ENCODE assay signal across 1 cellular context in the genomic region with DNA sequence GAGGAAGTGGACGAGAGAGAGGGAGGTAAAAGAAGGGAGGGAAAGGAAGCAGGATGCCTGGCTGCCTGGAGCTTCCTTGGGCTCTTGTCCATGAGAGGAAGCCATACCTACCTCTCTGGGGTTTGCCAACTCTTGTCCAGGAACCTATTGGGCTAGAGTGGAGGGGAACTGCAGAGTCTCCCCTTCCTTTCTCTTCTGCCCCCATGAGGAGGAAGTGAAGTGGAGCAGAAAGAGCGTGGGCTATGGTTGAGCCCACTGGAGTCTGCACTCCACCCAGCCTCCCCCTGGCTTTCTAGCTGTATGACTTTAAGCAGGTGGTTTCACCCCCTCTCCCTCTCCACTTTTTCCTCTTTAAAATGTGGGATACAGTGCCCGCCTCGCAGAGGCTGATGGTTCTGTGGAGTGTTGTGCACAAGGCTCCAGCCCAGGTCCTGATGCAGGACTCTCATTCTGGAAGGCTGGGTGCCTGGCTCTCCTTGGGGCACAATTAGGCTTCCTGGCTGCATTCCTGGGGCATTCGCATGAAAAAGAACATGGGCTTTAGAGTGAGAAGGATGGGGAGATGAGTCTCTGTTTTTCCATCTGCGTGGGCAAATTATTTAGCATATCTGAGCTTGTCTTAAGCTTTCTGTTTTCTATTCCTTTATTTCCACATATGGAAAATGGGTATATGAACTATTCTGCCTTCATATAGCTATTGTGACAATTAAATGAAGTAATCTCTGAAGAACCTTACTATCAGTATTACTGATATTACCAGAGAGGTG.
TF ChIP-seq lines count a peak whose summit lies in the region.

No MANE protein-coding gene starts in this region.

TF ChIP-seq in HepG2, 621 proteins besides CTCF, POLR2A, EP300 and RAD21 (continues in another document):
- TF ChIP-seq PHB2 (IDR thresholded peaks at IDR 0.05; ENCODE audit: partially characterized antibody): no peak
- TF ChIP-seq MTA1 (CRISPR knock-in tag; IDR thresholded peaks at IDR 0.05; ENCODE audit: borderline replicate concordance): no peak
- no peak for TF ChIP-seq ZEB1 (IDR thresholded peaks at IDR 0.05; ENCODE audit: insufficient replicate concordance, low read depth)
- TF ChIP-seq ZBTB42 (CRISPR knock-in tag; IDR thresholded peaks at IDR 0.05): no peak
- TF ChIP-seq SETDB1 (CRISPR knock-in tag; IDR thresholded peaks at IDR 0.05; ENCODE audit: borderline replicate concordance): no peak
- peak; percentile 45; the same call in 1 of the 2 replicates for TF ChIP-seq ZNF773 (CRISPR knock-in tag; IDR thresholded peaks at IDR 0.05; ENCODE audit: borderline replicate concordance)
- TF ChIP-seq, protein P1, sequence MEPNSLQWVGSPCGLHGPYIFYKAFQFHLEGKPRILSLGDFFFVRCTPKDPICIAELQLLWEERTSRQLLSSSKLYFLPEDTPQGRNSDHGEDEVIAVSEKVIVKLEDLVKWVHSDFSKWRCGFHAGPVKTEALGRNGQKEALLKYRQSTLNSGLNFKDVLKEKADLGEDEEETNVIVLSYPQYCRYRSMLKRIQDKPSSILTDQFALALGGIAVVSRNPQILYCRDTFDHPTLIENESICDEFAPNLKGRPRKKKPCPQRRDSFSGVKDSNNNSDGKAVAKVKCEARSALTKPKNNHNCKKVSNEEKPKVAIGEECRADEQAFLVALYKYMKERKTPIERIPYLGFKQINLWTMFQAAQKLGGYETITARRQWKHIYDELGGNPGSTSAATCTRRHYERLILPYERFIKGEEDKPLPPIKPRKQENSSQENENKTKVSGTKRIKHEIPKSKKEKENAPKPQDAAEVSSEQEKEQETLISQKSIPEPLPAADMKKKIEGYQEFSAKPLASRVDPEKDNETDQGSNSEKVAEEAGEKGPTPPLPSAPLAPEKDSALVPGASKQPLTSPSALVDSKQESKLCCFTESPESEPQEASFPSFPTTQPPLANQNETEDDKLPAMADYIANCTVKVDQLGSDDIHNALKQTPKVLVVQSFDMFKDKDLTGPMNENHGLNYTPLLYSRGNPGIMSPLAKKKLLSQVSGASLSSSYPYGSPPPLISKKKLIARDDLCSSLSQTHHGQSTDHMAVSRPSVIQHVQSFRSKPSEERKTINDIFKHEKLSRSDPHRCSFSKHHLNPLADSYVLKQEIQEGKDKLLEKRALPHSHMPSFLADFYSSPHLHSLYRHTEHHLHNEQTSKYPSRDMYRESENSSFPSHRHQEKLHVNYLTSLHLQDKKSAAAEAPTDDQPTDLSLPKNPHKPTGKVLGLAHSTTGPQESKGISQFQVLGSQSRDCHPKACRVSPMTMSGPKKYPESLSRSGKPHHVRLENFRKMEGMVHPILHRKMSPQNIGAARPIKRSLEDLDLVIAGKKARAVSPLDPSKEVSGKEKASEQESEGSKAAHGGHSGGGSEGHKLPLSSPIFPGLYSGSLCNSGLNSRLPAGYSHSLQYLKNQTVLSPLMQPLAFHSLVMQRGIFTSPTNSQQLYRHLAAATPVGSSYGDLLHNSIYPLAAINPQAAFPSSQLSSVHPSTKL (CRISPR knock-in tag; IDR thresholded peaks at IDR 0.05): no peak
- TF ChIP-seq ATM (IDR thresholded peaks at IDR 0.05; ENCODE audit: borderline replicate concordance): no peak
- no peak for TF ChIP-seq MZF1 (CRISPR knock-in tag; IDR thresholded peaks at IDR 0.05; ENCODE audit: borderline replicate concordance)
- TF ChIP-seq, protein P2, sequence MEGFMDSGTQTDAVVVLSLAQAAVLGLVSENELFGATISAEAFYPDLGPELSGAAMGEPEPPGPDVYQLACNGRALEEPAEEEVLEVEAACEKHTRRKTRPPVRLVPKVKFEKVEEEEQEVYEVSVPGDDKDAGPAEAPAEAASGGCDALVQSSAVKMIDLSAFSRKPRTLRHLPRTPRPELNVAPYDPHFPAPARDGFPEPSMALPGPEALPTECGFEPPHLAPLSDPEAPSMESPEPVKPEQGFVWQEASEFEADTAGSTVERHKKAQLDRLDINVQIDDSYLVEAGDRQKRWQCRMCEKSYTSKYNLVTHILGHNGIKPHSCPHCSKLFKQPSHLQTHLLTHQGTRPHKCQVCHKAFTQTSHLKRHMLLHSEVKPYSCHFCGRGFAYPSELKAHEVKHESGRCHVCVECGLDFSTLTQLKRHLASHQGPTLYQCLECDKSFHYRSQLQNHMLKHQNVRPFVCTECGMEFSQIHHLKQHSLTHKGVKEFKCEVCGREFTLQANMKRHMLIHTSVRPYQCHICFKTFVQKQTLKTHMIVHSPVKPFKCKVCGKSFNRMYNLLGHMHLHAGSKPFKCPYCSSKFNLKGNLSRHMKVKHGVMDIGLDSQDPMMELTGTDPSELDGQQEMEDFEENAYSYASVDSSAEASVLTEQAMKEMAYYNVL (CRISPR knock-in tag; IDR thresholded peaks at IDR 0.05; ENCODE audit: borderline replicate concordance): peak; percentile 47; the same call in 1 of the 2 replicates
- no peak for TF ChIP-seq HNRNPLL (IDR thresholded peaks at IDR 0.05; ENCODE audit: low read depth, low read length, poor library complexity, severe bottlenecking)
- TF ChIP-seq CBX1 (IDR thresholded peaks at IDR 0.05; ENCODE audit: low read depth): no peak
- no peak for TF ChIP-seq HNRNPH1 (optimal IDR thresholded peaks at IDR 0.05; ENCODE audit: low read depth, low read length)
- TF ChIP-seq ZFP41 (CRISPR knock-in tag; IDR thresholded peaks at IDR 0.05; ENCODE audit: borderline replicate concordance): 0 out of 2 replicates have a peak, but pooled peaks have one; percentile 42
- TF ChIP-seq SIN3A (IDR thresholded peaks at IDR 0.05; ENCODE audit: borderline replicate concordance, low read depth, low read length): 0 out of 2 replicates have a peak, but pooled peaks have one; percentile 12
- TF ChIP-seq NRL (CRISPR knock-in tag; IDR thresholded peaks at IDR 0.05; ENCODE audit: borderline replicate concordance): no peak
- peak; percentile 37; the same call in 1 of the 2 replicates for TF ChIP-seq ZNF605 (CRISPR knock-in tag; IDR thresholded peaks at IDR 0.05)
- TF ChIP-seq MEIS1 (CRISPR knock-in tag; IDR thresholded peaks at IDR 0.05; ENCODE audit: borderline replicate concordance): no peak
- TF ChIP-seq THAP8 (CRISPR knock-in tag; IDR thresholded peaks at IDR 0.05; ENCODE audit: borderline replicate concordance): no peak
- TF ChIP-seq BRD4 (CRISPR knock-in tag; IDR thresholded peaks at IDR 0.05): 0 out of 2 replicates have a peak, but pooled peaks have one; percentile 33
- TF ChIP-seq ZSCAN30 (CRISPR knock-in tag; IDR thresholded peaks at IDR 0.05): 0 out of 2 replicates have a peak, but pooled peaks have one; percentile 18
- 0 out of 2 replicates have a peak, but pooled peaks have one; percentile 18 for TF ChIP-seq ZNF44 (CRISPR knock-in tag; IDR thresholded peaks at IDR 0.05)
- TF ChIP-seq ZNF432 (CRISPR knock-in tag; IDR thresholded peaks at IDR 0.05; ENCODE audit: borderline replicate concordance): no peak
- TF ChIP-seq, protein P3, sequence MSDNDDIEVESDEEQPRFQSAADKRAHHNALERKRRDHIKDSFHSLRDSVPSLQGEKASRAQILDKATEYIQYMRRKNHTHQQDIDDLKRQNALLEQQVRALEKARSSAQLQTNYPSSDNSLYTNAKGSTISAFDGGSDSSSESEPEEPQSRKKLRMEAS (IDR thresholded peaks at IDR 0.05): no peak
- peak; percentile 24; the same call in 1 of the 2 replicates for TF ChIP-seq KDM1A (CRISPR knock-in tag; IDR thresholded peaks at IDR 0.05)
- TF ChIP-seq ZNF3 (CRISPR knock-in tag; IDR thresholded peaks at IDR 0.05): no peak
- TF ChIP-seq, protein P4, sequence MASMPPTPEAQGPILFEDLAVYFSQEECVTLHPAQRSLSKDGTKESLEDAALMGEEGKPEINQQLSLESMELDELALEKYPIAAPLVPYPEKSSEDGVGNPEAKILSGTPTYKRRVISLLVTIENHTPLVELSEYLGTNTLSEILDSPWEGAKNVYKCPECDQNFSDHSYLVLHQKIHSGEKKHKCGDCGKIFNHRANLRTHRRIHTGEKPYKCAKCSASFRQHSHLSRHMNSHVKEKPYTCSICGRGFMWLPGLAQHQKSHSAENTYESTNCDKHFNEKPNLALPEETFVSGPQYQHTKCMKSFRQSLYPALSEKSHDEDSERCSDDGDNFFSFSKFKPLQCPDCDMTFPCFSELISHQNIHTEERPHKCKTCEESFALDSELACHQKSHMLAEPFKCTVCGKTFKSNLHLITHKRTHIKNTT (CRISPR knock-in tag; IDR thresholded peaks at IDR 0.05): 0 out of 2 replicates have a peak, but pooled peaks have one; percentile 16
- TF ChIP-seq TBL1XR1 (IDR thresholded peaks at IDR 0.05; ENCODE audit: borderline replicate concordance, low read length, partially characterized antibody): peak; percentile 8
- no peak for TF ChIP-seq ZNF672 (CRISPR knock-in tag; IDR thresholded peaks at IDR 0.05)
- no peak for TF ChIP-seq HOXA5 (CRISPR knock-in tag; IDR thresholded peaks at IDR 0.05)
- TF ChIP-seq, protein P5, sequence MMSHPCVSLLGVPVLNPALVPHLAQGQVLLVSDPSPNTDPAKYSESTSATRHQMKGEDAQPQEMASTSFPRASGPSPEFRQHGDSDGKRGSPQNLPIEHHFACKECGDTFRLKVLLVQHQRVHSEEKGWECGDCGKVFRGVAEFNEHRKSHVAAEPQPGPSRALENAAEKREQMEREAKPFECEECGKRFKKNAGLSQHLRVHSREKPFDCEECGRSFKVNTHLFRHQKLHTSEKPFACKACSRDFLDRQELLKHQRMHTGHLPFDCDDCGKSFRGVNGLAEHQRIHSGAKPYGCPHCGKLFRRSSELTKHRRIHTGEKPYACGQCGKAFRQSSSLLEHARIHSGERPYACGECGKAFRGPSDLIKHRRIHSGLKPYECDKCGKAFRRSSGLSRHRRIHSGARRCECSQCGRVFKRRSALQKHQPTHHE (CRISPR knock-in tag; IDR thresholded peaks at IDR 0.05; ENCODE audit: borderline replicate concordance): no peak
- TF ChIP-seq, protein P6, sequence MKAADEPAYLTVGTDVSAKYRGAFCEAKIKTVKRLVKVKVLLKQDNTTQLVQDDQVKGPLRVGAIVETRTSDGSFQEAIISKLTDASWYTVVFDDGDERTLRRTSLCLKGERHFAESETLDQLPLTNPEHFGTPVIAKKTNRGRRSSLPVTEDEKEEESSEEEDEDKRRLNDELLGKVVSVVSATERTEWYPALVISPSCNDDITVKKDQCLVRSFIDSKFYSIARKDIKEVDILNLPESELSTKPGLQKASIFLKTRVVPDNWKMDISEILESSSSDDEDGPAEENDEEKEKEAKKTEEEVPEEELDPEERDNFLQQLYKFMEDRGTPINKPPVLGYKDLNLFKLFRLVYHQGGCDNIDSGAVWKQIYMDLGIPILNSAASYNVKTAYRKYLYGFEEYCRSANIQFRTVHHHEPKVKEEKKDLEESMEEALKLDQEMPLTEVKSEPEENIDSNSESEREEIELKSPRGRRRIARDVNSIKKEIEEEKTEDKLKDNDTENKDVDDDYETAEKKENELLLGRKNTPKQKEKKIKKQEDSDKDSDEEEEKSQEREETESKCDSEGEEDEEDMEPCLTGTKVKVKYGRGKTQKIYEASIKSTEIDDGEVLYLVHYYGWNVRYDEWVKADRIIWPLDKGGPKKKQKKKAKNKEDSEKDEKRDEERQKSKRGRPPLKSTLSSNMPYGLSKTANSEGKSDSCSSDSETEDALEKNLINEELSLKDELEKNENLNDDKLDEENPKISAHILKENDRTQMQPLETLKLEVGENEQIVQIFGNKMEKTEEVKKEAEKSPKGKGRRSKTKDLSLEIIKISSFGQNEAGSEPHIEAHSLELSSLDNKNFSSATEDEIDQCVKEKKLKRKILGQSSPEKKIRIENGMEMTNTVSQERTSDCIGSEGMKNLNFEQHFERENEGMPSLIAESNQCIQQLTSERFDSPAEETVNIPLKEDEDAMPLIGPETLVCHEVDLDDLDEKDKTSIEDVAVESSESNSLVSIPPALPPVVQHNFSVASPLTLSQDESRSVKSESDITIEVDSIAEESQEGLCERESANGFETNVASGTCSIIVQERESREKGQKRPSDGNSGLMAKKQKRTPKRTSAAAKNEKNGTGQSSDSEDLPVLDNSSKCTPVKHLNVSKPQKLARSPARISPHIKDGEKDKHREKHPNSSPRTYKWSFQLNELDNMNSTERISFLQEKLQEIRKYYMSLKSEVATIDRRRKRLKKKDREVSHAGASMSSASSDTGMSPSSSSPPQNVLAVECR (CRISPR knock-in tag; IDR thresholded peaks at IDR 0.05; ENCODE audit: borderline replicate concordance): no peak
- no peak for TF ChIP-seq PRDM15 (CRISPR knock-in tag; IDR thresholded peaks at IDR 0.05)
